In genomic region chr1:246564839-246565750, GRCh38 we compare ENCODE assay signal across 8 cellular contexts. TPM values are rescaled to one million over a fixed set of nuclear protein-coding genes. Genes with fewer than 3 reads are reported as not detected.
DNase-seq lines count a peak whose midpoint lies in the region; ATAC-seq and TF ChIP-seq lines count a peak whose summit lies in the region.

No MANE protein-coding gene starts in this region.

- H3K27me3 ChIP-seq in Caco-2 (replicated peaks; ENCODE audit: control insufficient read depth, insufficient read depth, low read length) (no peaks in the 10 kb centered on the region), dorsolateral prefrontal cortex (no peaks in the 10 kb centered on the region)

- DNase-seq in Caco-2 (no peak), NCI-H69 (lab: John Stamatoyannopoulos, UW) (peak; percentile 45), dorsolateral prefrontal cortex (no peak), neural crest cell (ENCODE audit: low read depth, low spot score) (no peak), iPS-NIHi11 (ENCODE audit: low spot score) (no peak), NCI-H526 treated with DMSO at 0.1 percent for 48 hours (lab: John Stamatoyannopoulos, UW) (no peak)

- H3K36me3 ChIP-seq in Caco-2 (ENCODE audit: control insufficient read depth, insufficient read depth, low read length): no peaks in the 10 kb centered on the region

- BruUV-seq in Caco-2 (replicated peaks; lab: Mats Ljungman, UMichigan): no TSS peak

- H3K4me1 ChIP-seq in Caco-2: peaks cover 4% of the 10 kb centered on the region; the same call in 1 of the 2 replicates

- peak overlapping the region; percentile 90 for H3K27ac Mint-ChIP-seq in Caco-2 (ENCODE audit: unreplicated experiment)
- H3K27ac Mint-ChIP-seq in neural crest cell (ENCODE audit: unreplicated experiment): peak overlapping the region; percentile 8

- H3K27me3 Mint-ChIP-seq in Caco-2 (ENCODE audit: insufficient read depth, unreplicated experiment): no peaks in the 10 kb centered on the region
- H3K27me3 Mint-ChIP-seq in neural crest cell (ENCODE audit: low read depth): no peaks in the 10 kb centered on the region

- peak overlapping the region; percentile 71 for H3K4me3 ChIP-seq in Caco-2 (ENCODE audit: low read depth, low read length)
- peak overlapping the region; percentile 64 to 100 (median 95) for H3K4me3 ChIP-seq in dorsolateral prefrontal cortex

- peak overlapping the region in 44 of 59 donors; percentile 1 to 98 (median 91) for H3K27ac ChIP-seq in dorsolateral prefrontal cortex

- TF ChIP-seq CTCF in Caco-2 (IDR thresholded peaks at IDR 0.05; ENCODE audit: insufficient read depth in 1 of 2, low read depth in 1 of 2, low read length in 1 of 2, severe bottlenecking in 1 of 2, unreplicated experiment in 1 of 2) (no peak), dorsolateral prefrontal cortex (IDR thresholded peaks at IDR 0.05 in 54 of 56, conservative IDR thresholded peaks at IDR 0.05 in 2 of 56; ENCODE audit: low read depth in 1 of 56, partially characterized antibody in 56 of 56) (no peak), neural crest cell (conservative IDR thresholded peaks at IDR 0.05) (no peak)

- H3K9me3 Mint-ChIP-seq in Caco-2 (ENCODE audit: unreplicated experiment) (no peaks in the 10 kb centered on the region), neural crest cell (no peaks in the 10 kb centered on the region)

- CTCF ChIA-PET in Caco-2 (lab: Charles Lee): interaction anchor here (0.7 kb wide), 1 partner anchor 33 kb away, joined by 6 read pairs; no protein-coding TSS in a partner anchor

- POLR2A ChIA-PET in Caco-2 (lab: Charles Lee): interaction anchor here (0.7 kb wide), 1 partner anchor 160 kb away, joined by 3 read pairs; no protein-coding TSS in a partner anchor

- no peaks in the 10 kb centered on the region for H3K9me3 ChIP-seq in Caco-2

- peak overlapping the region; percentile 93 for H3K4me3 Mint-ChIP-seq in Caco-2 (ENCODE audit: unreplicated experiment)
- peak overlapping the region; percentile 99 for H3K4me3 Mint-ChIP-seq in neural crest cell

- intact Hi-C loops in Caco-2 (cut with micrococcal nuclease; ENCODE audit: unreplicated experiment): no loop called here
- intact Hi-C loops in dorsolateral prefrontal cortex (cut with DNase I): loop anchor here in 1 of 2 donors (5.0 to 10.0 kb wide), 3 partner anchors 58 to 370 kb away; partner anchors contain the start of genes AHCTF1 and SMYD3

- peaks cover 8% of the 10 kb centered on the region for H3K4me1 Mint-ChIP-seq in Caco-2 (ENCODE audit: low read depth, unreplicated experiment)
- H3K4me1 Mint-ChIP-seq in neural crest cell: peaks cover 30% of the 10 kb centered on the region

- H3K36me3 Mint-ChIP-seq in Caco-2 (ENCODE audit: insufficient read depth, unreplicated experiment) (peaks cover 28% of the 10 kb centered on the region), neural crest cell (ENCODE audit: low read depth) (no peaks in the 10 kb centered on the region)

- no peak for ATAC-seq in GM18858 (IDR thresholded peaks at IDR 0.05; ENCODE audit: unreplicated experiment)
- no peak for ATAC-seq in GM18519 (IDR thresholded peaks at IDR 0.05; ENCODE audit: low FRiP score, unreplicated experiment)

RNA-seq across cellular contexts. Expression of gene TFB2M, which starts 1.0 kb away (rescaled TPM):
- total RNA-seq in Caco-2 (2022) (23.4 and 23.9 TPM in 2 replicates), dorsolateral prefrontal cortex (10 to 100 TPM in 2 of 120 experiments, 1 to 10 TPM in 118; 3.5 to 11.0 (median 7.7) TPM), neural crest cell (9.0 and 9.4 TPM in 2 replicates)

RNA-seq across cellular contexts. Expression of gene CNST, which starts 1.2 kb away (rescaled TPM):
- 14.8 and 15.3 TPM in 2 replicates for total RNA-seq in Caco-2 (2022)
- 10 to 100 TPM; 23.5 to 69.8 (median 45.5) TPM for total RNA-seq in dorsolateral prefrontal cortex
- 20.5 and 21.6 TPM in 2 replicates for total RNA-seq in neural crest cell

RNA-seq across cellular contexts. Expression of gene SMYD3, which starts 58.0 kb away (rescaled TPM):
- total RNA-seq in Caco-2 (2022) (33.0 and 37.7 TPM in 2 replicates), dorsolateral prefrontal cortex (10 to 100 TPM; 28.0 to 78.9 (median 48.0) TPM), neural crest cell (24.2 and 25.8 TPM in 2 replicates)
